In genomic region chr4:144178414-144178813, GRCh38 we compare ENCODE assay signal across 1 cellular context.
TF ChIP-seq lines count a peak whose summit lies in the region.

No MANE protein-coding gene starts in this region.

TF ChIP-seq in SK-N-SH, 30 proteins besides CTCF, POLR2A, EP300 and RAD21 (continued from another document):
- TF ChIP-seq, protein P1, sequence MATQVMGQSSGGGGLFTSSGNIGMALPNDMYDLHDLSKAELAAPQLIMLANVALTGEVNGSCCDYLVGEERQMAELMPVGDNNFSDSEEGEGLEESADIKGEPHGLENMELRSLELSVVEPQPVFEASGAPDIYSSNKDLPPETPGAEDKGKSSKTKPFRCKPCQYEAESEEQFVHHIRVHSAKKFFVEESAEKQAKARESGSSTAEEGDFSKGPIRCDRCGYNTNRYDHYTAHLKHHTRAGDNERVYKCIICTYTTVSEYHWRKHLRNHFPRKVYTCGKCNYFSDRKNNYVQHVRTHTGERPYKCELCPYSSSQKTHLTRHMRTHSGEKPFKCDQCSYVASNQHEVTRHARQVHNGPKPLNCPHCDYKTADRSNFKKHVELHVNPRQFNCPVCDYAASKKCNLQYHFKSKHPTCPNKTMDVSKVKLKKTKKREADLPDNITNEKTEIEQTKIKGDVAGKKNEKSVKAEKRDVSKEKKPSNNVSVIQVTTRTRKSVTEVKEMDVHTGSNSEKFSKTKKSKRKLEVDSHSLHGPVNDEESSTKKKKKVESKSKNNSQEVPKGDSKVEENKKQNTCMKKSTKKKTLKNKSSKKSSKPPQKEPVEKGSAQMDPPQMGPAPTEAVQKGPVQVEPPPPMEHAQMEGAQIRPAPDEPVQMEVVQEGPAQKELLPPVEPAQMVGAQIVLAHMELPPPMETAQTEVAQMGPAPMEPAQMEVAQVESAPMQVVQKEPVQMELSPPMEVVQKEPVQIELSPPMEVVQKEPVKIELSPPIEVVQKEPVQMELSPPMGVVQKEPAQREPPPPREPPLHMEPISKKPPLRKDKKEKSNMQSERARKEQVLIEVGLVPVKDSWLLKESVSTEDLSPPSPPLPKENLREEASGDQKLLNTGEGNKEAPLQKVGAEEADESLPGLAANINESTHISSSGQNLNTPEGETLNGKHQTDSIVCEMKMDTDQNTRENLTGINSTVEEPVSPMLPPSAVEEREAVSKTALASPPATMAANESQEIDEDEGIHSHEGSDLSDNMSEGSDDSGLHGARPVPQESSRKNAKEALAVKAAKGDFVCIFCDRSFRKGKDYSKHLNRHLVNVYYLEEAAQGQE (IDR thresholded peaks at IDR 0.05; ENCODE audit: low read depth, low read length) = no peak
- TF ChIP-seq, protein P2, sequence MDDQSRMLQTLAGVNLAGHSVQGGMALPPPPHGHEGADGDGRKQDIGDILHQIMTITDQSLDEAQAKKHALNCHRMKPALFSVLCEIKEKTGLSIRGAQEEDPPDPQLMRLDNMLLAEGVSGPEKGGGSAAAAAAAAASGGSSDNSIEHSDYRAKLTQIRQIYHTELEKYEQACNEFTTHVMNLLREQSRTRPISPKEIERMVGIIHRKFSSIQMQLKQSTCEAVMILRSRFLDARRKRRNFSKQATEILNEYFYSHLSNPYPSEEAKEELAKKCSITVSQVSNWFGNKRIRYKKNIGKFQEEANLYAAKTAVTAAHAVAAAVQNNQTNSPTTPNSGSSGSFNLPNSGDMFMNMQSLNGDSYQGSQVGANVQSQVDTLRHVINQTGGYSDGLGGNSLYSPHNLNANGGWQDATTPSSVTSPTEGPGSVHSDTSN (IDR thresholded peaks at IDR 0.05) = no peak
- TF ChIP-seq RXRA (IDR thresholded peaks at IDR 0.05; ENCODE audit: borderline replicate concordance, low read depth) (no peak), RCOR1 (IDR thresholded peaks at IDR 0.05; ENCODE audit: low read length) (no peak), TAF1 (IDR thresholded peaks at IDR 0.05; ENCODE audit: borderline replicate concordance, low read depth, low read length) (no peak), JUND (IDR thresholded peaks at IDR 0.05) (no peak)
- TF ChIP-seq, protein P3, sequence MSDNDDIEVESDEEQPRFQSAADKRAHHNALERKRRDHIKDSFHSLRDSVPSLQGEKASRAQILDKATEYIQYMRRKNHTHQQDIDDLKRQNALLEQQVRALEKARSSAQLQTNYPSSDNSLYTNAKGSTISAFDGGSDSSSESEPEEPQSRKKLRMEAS (IDR thresholded peaks at IDR 0.05; ENCODE audit: low read depth) = no peak
